Comparison of ENCODE assay signal across 9 cellular contexts in the genomic region with DNA sequence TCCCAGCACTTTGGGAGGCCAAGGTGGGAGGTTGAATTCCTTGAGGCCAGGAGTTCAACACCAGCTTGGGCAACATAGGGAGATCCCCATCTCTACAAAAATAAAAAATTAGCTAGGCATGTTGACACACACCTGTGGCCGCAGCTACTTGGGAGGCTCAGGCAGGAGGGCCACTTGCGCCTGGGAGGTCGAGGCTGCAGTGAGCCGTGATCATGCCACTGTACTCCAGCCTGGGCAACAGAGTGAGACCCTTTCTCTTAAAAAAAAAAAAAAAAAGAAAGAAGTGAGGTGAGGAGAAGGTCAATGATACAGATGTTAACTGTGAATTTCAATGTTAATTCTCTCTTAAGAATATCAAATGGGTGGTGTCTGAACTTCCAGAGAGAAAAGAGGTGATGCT.
"Had no signal": no experiment of that assay in that cellular context is flagged by ENCODE, and none has a peak within 500 bp of the region (broad histone marks: within the 10 kb centered on the region; RNA-seq: fewer than 3 reads in every experiment).

No MANE protein-coding gene starts in this region.

- H3K4me2 ChIP-seq: GM23338 had no signal

- H2AFZ ChIP-seq: GM23338 had no signal

- H3K27ac Mint-ChIP-seq: GM23338, H9, HFFc6, IgD-negative memory B cell had no signal

- H3K4me3 Mint-ChIP-seq: GM23338, H9, HFFc6, IgD-negative memory B cell had no signal

- DNase-seq: H9, HCEC 1CT, HFFc6 had no signal

- H3K27ac ChIP-seq: HL-60 had no signal

- ATAC-seq: GM23338, HepG2 had no signal

- H3K36me3 Mint-ChIP-seq: IgD-negative memory B cell had no signal

- H3K9me3 Mint-ChIP-seq: GM23338, H9, HFFc6, IgD-negative memory B cell had no signal

- FAIRE-seq: H1, H54 had no signal

- H3K27me3 Mint-ChIP-seq: IgD-negative memory B cell had no signal

- H3K4me3 ChIP-seq: GM23338 had no signal
